ENCODE assay signal across 1 cellular context in genomic region chr19:2318923-2319322, GRCh38.
TF ChIP-seq lines count a peak whose summit lies in the region.

No MANE protein-coding gene starts in this region.

TF ChIP-seq in H1, 55 proteins besides CTCF, POLR2A, EP300 and RAD21:
- no peak for TF ChIP-seq JUND (IDR thresholded peaks at IDR 0.05; ENCODE audit: low read length)
- TF ChIP-seq POLR2AphosphoS5 (IDR thresholded peaks at IDR 0.05; ENCODE audit: low read depth, low read length) = no peak
- TF ChIP-seq NRF1 (IDR thresholded peaks at IDR 0.05; ENCODE audit: low read depth, low read length) = no peak
- TF ChIP-seq KDM1A (IDR thresholded peaks at IDR 0.05; ENCODE audit: borderline replicate concordance, low read length) = peak; percentile 54; the same call in 1 of the 2 replicates
- TF ChIP-seq POU5F1 (IDR thresholded peaks at IDR 0.05; ENCODE audit: low read depth, low read length) = no peak
TF ChIP-seq in H1: peak in this region for 1.
